In the genomic region with DNA sequence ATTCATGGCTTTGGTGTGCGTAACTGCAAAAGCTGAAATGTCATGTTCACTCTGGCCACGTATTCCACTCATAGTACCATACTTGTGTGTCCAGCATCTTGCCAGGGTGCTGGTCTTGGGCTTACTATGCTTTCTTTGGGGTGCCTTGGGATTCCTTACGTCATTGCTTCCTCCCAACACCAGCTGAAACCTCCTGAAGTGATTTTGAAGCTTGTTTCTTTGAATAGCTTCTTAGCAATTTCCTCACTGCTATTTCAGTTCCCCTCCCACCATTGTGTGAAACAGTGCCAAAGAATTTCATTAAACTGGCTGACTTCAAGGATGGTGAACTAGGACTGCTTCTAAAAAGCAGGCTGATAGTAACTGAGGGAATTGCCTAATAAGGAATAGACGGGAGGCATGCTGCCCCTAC, we compare ENCODE assay signal across 10 cellular contexts. TPM values are rescaled to one million over a fixed set of nuclear protein-coding genes. Genes with fewer than 3 reads are reported as not detected.
DNase-seq lines count a peak whose midpoint lies in the region; ATAC-seq and TF ChIP-seq lines count a peak whose summit lies in the region.
"Had no signal": no experiment of that assay in that cellular context is flagged by ENCODE, and none has a peak within 500 bp of the region (broad histone marks: within the 10 kb centered on the region; RNA-seq: fewer than 3 reads in every experiment).

No MANE protein-coding gene starts in this region.

- H3K27ac ChIP-seq in GM23248 (no peak overlapping the region), layer of hippocampus (ENCODE audit: low read depth, low read length) (peak overlapping the region; percentile 1)
- H3K27ac ChIP-seq: epithelial cell of prostate had no signal

- no peaks in the 10 kb centered on the region for H3K9me3 ChIP-seq in GM23248 (ENCODE audit: low read depth)

- H2AFZ ChIP-seq in GM23248: no peak overlapping the region

- no peak for TF ChIP-seq CTCF in astrocyte of the cerebellum (IDR thresholded peaks at IDR 0.05; ENCODE audit: low read depth, low read length, missing control alignments)

- DNase-seq in GM23248: peak; percentile 53
- DNase-seq in astrocyte of the cerebellum (ENCODE audit: low read depth): peak; percentile 9
- DNase-seq in stimulated activated effector memory CD8-positive, alpha-beta T cell treated with anti-CD3 and anti-CD28 coated beads, Interleukin-12 subunit alpha, Interleukin-12 subunit beta, amount 100 ng/mL, for 72 hours (ENCODE audit: low spot score in 2 of 2): no peak
- no peak for DNase-seq in DMS 273 (lab: John Stamatoyannopoulos, UW; ENCODE audit: unreplicated experiment)
- DNase-seq in activated naive CD8-positive, alpha-beta T cell treated with anti-CD3 and anti-CD28 coated beads, Interleukin-2, amount 50 U/mL, for 24 hours: no peak
- DNase-seq: NCI-H510A treated with DMSO at 0.1 percent for 48 hours had no signal

- H3F3A ChIP-seq in GM23248 (ENCODE audit: insufficient read depth): peaks cover 4% of the 10 kb centered on the region

- H3K4me3 Mint-ChIP-seq in stimulated activated effector memory CD8-positive, alpha-beta T cell treated with anti-CD3 and anti-CD28 coated beads, Interleukin-12 subunit alpha, Interleukin-12 subunit beta, amount 100 ng/mL, for 72 hours: peak overlapping the region; percentile 44
- no peak overlapping the region for H3K4me3 Mint-ChIP-seq in activated naive CD8-positive, alpha-beta T cell treated with anti-CD3 and anti-CD28 coated beads, Interleukin-2, amount 50 U/mL, for 24 hours

- H3K4me2 ChIP-seq in GM23248 (ENCODE audit: unreplicated experiment): no peak overlapping the region

- H3K4me1 ChIP-seq in GM23248 (ENCODE audit: insufficient read depth): peaks cover 17% of the 10 kb centered on the region

- in situ Hi-C loops in GM23248 (cut with MboI): no loop called here
- in situ Hi-C loops in astrocyte of the cerebellum (cut with HindIII; ENCODE audit: low sequenced_read_pairs): no loop called here

- H3K9me3 Mint-ChIP-seq in stimulated activated effector memory CD8-positive, alpha-beta T cell treated with anti-CD3 and anti-CD28 coated beads, Interleukin-12 subunit alpha, Interleukin-12 subunit beta, amount 100 ng/mL, for 72 hours: no peaks in the 10 kb centered on the region
- H3K9me3 Mint-ChIP-seq in activated naive CD8-positive, alpha-beta T cell treated with anti-CD3 and anti-CD28 coated beads, Interleukin-2, amount 50 U/mL, for 24 hours: no peaks in the 10 kb centered on the region

- 21 to 26% methylated on average over 4 of the region's 4 CpGs for WGBS in GM23248 (ENCODE audit: low coverage in 1 of 2, low lambda C conversion rate in 2 of 2, missing lambda C conversion rate in 2 of 2), 2 experiments

- H3K36me3 ChIP-seq in GM23248 (ENCODE audit: low read depth): no peaks in the 10 kb centered on the region

- H3K27me3 Mint-ChIP-seq in activated naive CD8-positive, alpha-beta T cell treated with anti-CD3 and anti-CD28 coated beads, Interleukin-2, amount 50 U/mL, for 24 hours: peaks cover 6% of the 10 kb centered on the region

- ATAC-seq in stimulated activated effector memory CD8-positive, alpha-beta T cell treated with anti-CD3 and anti-CD28 coated beads, Interleukin-12 subunit alpha, Interleukin-12 subunit beta, amount 100 ng/mL, for 72 hours: no peak
- no peak for ATAC-seq in HG03108 (IDR thresholded peaks at IDR 0.05; ENCODE audit: unreplicated experiment)
- no peak for ATAC-seq in activated naive CD8-positive, alpha-beta T cell treated with anti-CD3 and anti-CD28 coated beads, Interleukin-2, amount 50 U/mL, for 24 hours
- ATAC-seq in GM21423 (IDR thresholded peaks at IDR 0.05; ENCODE audit: unreplicated experiment): no peak

- peaks cover 78% of the 10 kb centered on the region for H3K4me1 Mint-ChIP-seq in stimulated activated effector memory CD8-positive, alpha-beta T cell treated with anti-CD3 and anti-CD28 coated beads, Interleukin-12 subunit alpha, Interleukin-12 subunit beta, amount 100 ng/mL, for 72 hours
- peaks cover 44% of the 10 kb centered on the region for H3K4me1 Mint-ChIP-seq in activated naive CD8-positive, alpha-beta T cell treated with anti-CD3 and anti-CD28 coated beads, Interleukin-2, amount 50 U/mL, for 24 hours

- peaks cover 23% of the 10 kb centered on the region for H3K36me3 Mint-ChIP-seq in stimulated activated effector memory CD8-positive, alpha-beta T cell treated with anti-CD3 and anti-CD28 coated beads, Interleukin-12 subunit alpha, Interleukin-12 subunit beta, amount 100 ng/mL, for 72 hours
- H3K36me3 Mint-ChIP-seq in activated naive CD8-positive, alpha-beta T cell treated with anti-CD3 and anti-CD28 coated beads, Interleukin-2, amount 50 U/mL, for 24 hours (ENCODE audit: low read depth): no peaks in the 10 kb centered on the region

- H3K9me2 ChIP-seq in GM23248 (ENCODE audit: insufficient read depth): no peaks in the 10 kb centered on the region

- no peak overlapping the region for H3K9ac ChIP-seq in GM23248

- no peaks in the 10 kb centered on the region for H3K79me2 ChIP-seq in GM23248 (ENCODE audit: insufficient read depth)

- no peaks in the 10 kb centered on the region for H4K20me1 ChIP-seq in GM23248 (ENCODE audit: insufficient read depth)

- no peak overlapping the region for H3K4me3 ChIP-seq in GM23248
- H3K4me3 ChIP-seq in astrocyte of the cerebellum (ENCODE audit: low read depth, low read length): no peak overlapping the region

- peak overlapping the region; percentile 87 for H3K27ac Mint-ChIP-seq in stimulated activated effector memory CD8-positive, alpha-beta T cell treated with anti-CD3 and anti-CD28 coated beads, Interleukin-12 subunit alpha, Interleukin-12 subunit beta, amount 100 ng/mL, for 72 hours
- no peak overlapping the region for H3K27ac Mint-ChIP-seq in activated naive CD8-positive, alpha-beta T cell treated with anti-CD3 and anti-CD28 coated beads, Interleukin-2, amount 50 U/mL, for 24 hours

- H3K27me3 ChIP-seq in GM23248 (replicated peaks; ENCODE audit: insufficient read depth) (no peaks in the 10 kb centered on the region), layer of hippocampus (ENCODE audit: control insufficient read depth, insufficient read depth, low read length) (no peaks in the 10 kb centered on the region)

RNA-seq across cellular contexts. Expression of gene ENTPD1, which starts 36.9 kb away (rescaled TPM):
- not detected in 2 replicates for total RNA-seq in GM23248 (2014; rRNA removed; shearing (Covaris generic))
- 0.29 and 0.35 TPM in 2 replicates for polyA plus RNA-seq in GM23248 (2016; fragmentation: Nextera tagmentation; extraction: Ambion mirVana)

Comparison
In these comparisons a context has a peak if more than half of its experiments do, and no peak if none do; other contexts are left out.
1. DNase-seq: peak in GM23248 (single experiment) and astrocyte of the cerebellum (single experiment); none in stimulated activated effector memory CD8-positive, alpha-beta T cell treated with anti-CD3 and anti-CD28 coated beads, Interleukin-12 subunit alpha, Interleukin-12 subunit beta, amount 100 ng/mL, for 72 hours (0 of 2), DMS 273 (single experiment) and activated naive CD8-positive, alpha-beta T cell treated with anti-CD3 and anti-CD28 coated beads, Interleukin-2, amount 50 U/mL, for 24 hours (single experiment).